1 cellular context compared by ENCODE assay signal in the genomic region with DNA sequence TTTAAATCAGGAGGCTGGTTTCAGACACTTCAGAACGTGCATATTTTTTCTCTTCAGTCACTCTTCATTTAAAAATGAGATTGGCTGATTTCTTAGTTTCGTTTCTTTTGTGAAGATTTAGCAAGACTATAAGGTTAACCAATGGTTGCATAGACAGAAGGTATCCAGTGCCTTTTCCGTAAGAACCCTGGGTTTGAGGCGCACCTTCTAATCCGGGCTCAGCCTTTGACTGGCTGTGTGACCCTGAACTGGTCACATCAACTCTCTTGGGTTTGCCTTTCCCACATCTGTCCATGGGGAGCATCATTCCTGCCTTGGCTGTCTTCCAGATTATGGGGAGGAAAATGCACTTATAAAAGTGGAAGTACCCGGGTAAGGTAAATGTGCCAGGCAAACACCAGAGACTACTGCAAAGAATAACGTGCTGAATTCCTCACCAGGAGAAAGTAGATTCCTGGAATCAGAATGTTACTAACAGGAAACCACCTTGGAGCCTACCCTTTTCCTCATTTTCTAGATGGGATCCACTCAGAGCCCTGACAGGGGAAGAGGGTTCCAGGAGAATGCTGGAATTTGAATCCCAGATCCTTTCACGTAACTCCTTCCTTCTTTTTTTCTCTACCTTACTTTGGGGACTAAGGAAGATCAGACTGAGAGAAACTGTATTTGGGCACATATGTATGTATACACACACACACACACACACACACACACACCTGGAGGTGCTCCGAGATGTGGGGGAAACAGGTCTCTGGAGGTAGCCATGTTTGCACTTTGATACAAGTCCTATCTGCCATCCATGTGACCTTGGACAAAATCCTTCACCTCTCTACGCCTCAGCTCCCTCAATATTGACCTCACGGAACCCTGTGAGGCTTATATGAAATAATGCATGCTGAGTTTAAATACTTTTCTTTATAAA.
TF ChIP-seq lines count a peak whose summit lies in the region.

No MANE protein-coding gene starts in this region.

TF ChIP-seq in GM12878, 131 proteins besides CTCF, POLR2A, EP300 and RAD21:
- TF ChIP-seq KAT2A (conservative IDR thresholded peaks at IDR 0.05; ENCODE audit: control insufficient read depth, low read depth, low read length), result no peak
- TF ChIP-seq, protein P1, sequence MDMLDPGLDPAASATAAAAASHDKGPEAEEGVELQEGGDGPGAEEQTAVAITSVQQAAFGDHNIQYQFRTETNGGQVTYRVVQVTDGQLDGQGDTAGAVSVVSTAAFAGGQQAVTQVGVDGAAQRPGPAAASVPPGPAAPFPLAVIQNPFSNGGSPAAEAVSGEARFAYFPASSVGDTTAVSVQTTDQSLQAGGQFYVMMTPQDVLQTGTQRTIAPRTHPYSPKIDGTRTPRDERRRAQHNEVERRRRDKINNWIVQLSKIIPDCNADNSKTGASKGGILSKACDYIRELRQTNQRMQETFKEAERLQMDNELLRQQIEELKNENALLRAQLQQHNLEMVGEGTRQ (IDR thresholded peaks at IDR 0.05; ENCODE audit: borderline replicate concordance, low read depth, low read length), result no peak
- TF ChIP-seq, protein P2, sequence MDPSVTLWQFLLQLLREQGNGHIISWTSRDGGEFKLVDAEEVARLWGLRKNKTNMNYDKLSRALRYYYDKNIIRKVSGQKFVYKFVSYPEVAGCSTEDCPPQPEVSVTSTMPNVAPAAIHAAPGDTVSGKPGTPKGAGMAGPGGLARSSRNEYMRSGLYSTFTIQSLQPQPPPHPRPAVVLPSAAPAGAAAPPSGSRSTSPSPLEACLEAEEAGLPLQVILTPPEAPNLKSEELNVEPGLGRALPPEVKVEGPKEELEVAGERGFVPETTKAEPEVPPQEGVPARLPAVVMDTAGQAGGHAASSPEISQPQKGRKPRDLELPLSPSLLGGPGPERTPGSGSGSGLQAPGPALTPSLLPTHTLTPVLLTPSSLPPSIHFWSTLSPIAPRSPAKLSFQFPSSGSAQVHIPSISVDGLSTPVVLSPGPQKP (IDR thresholded peaks at IDR 0.05; ENCODE audit: low read depth, low read length), result no peak
- TF ChIP-seq, protein P3, sequence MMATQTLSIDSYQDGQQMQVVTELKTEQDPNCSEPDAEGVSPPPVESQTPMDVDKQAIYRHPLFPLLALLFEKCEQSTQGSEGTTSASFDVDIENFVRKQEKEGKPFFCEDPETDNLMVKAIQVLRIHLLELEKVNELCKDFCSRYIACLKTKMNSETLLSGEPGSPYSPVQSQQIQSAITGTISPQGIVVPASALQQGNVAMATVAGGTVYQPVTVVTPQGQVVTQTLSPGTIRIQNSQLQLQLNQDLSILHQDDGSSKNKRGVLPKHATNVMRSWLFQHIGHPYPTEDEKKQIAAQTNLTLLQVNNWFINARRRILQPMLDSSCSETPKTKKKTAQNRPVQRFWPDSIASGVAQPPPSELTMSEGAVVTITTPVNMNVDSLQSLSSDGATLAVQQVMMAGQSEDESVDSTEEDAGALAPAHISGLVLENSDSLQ (IDR thresholded peaks at IDR 0.05), result no peak
- TF ChIP-seq CHD2 (IDR thresholded peaks at IDR 0.05; ENCODE audit: borderline replicate concordance, low read depth, low read length), result no peak
- TF ChIP-seq, protein P4, sequence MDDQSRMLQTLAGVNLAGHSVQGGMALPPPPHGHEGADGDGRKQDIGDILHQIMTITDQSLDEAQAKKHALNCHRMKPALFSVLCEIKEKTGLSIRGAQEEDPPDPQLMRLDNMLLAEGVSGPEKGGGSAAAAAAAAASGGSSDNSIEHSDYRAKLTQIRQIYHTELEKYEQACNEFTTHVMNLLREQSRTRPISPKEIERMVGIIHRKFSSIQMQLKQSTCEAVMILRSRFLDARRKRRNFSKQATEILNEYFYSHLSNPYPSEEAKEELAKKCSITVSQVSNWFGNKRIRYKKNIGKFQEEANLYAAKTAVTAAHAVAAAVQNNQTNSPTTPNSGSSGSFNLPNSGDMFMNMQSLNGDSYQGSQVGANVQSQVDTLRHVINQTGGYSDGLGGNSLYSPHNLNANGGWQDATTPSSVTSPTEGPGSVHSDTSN (IDR thresholded peaks at IDR 0.05; ENCODE audit: insufficient replicate concordance, low read depth, low read length), result no peak
- TF ChIP-seq KLF5 (IDR thresholded peaks at IDR 0.05; ENCODE audit: partially characterized antibody), result no peak
- TF ChIP-seq CHD4 (IDR thresholded peaks at IDR 0.05), result no peak
- no peak for TF ChIP-seq NFIC (IDR thresholded peaks at IDR 0.05; ENCODE audit: low read depth, low read length)
- TF ChIP-seq CBX5 (IDR thresholded peaks at IDR 0.05; ENCODE audit: low read depth), result no peak
- TF ChIP-seq STAT1 (conservative IDR thresholded peaks at IDR 0.05), result no peak
- TF ChIP-seq ESRRA (IDR thresholded peaks at IDR 0.05; ENCODE audit: low read length), result no peak
- TF ChIP-seq NRF1 (conservative IDR thresholded peaks at IDR 0.05; ENCODE audit: low read depth, low read length), result no peak
- TF ChIP-seq, protein P5, sequence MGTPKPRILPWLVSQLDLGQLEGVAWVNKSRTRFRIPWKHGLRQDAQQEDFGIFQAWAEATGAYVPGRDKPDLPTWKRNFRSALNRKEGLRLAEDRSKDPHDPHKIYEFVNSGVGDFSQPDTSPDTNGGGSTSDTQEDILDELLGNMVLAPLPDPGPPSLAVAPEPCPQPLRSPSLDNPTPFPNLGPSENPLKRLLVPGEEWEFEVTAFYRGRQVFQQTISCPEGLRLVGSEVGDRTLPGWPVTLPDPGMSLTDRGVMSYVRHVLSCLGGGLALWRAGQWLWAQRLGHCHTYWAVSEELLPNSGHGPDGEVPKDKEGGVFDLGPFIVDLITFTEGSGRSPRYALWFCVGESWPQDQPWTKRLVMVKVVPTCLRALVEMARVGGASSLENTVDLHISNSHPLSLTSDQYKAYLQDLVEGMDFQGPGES (IDR thresholded peaks at IDR 0.05), result no peak
- no peak for TF ChIP-seq NBN (IDR thresholded peaks at IDR 0.05)
- TF ChIP-seq PAX8 (IDR thresholded peaks at IDR 0.05), result no peak
- no peak for TF ChIP-seq ATF7 (IDR thresholded peaks at IDR 0.05; ENCODE audit: low read depth)
TF ChIP-seq in GM12878: peak in this region for 0.
